ENCODE assay signal across 30 cellular contexts in the genomic region with DNA sequence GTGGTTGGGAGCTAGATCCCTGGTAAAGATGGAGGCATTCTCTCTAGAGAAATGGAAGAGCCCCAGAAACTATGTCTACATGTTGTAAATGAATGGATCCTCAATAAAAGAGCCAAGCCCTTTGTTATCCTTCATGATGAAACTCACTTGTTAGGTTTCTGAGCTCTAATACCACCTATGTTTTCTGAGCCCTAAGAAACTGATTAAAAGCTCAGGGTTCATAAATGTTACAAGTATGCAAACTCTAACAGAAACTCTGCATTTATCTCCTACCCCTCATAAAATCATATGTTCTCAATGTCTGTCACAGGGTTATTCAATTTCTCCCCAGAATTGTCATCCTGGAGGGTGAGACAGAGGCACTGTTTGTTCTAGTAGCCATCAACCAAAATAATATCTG. TPM values are rescaled to one million over a fixed set of nuclear protein-coding genes. Genes with fewer than 3 reads are reported as not detected.
"Had no signal": no experiment of that assay in that cellular context is flagged by ENCODE, and none has a peak within 500 bp of the region (broad histone marks: within the 10 kb centered on the region; RNA-seq: fewer than 3 reads in every experiment).

No MANE protein-coding gene starts in this region.

- ATAC-seq: naive thymus-derived CD8-positive, alpha-beta T cell; natural killer cell treated with Interleukin-12 subunit alpha and Interleukin-12 subunit beta and Interleukin-15 and Interleukin-18, amount 100 ng/mL, for 72 hours; pancreas; psoas muscle; right cardiac atrium; sciatic nerve; stimulated activated memory B cell treated with anti-CD40 and anti-IgM and Interleukin-4, amounts not matched to agents 10 μg/mL and 1 μg/mL and 100 μg/mL, for 72 hours; stimulated activated naive CD8-positive, alpha-beta T cell treated with anti-CD3 and anti-CD28 coated beads, Interleukin-15, amount 100 ng/mL, for 72 hours; stimulated activated naive CD8-positive, alpha-beta T cell treated with anti-CD3 and anti-CD28 coated beads, Interleukin-15, Interleukin-2, amounts not matched to agents 100 U/mL and 50 U/mL, for 24 hours; upper lobe of right lung had no signal

- H3K4me2 ChIP-seq: smooth muscle cell had no signal

- H3K4me3 ChIP-seq: pancreas, psoas muscle, skin epidermis, smooth muscle cell, spleen, suprapubic skin, testis, tibial artery, upper lobe of right lung, uterus had no signal

- H3K36me3 Mint-ChIP-seq: naive B cell; naive thymus-derived CD8-positive, alpha-beta T cell; natural killer cell treated with Interleukin-12 subunit alpha and Interleukin-12 subunit beta and Interleukin-15 and Interleukin-18, amount 100 ng/mL, for 72 hours; stimulated activated memory B cell treated with anti-CD40 and anti-IgM and Interleukin-4, amounts not matched to agents 10 μg/mL and 1 μg/mL and 100 μg/mL, for 72 hours; type B pancreatic cell had no signal

- H3K9me3 ChIP-seq: neutrophil, pancreas, psoas muscle, spleen, suprapubic skin, testis, tibial artery, upper lobe of right lung, uterus had no signal

- H3K27ac Mint-ChIP-seq: naive B cell; naive thymus-derived CD8-positive, alpha-beta T cell; natural killer cell treated with Interleukin-12 subunit alpha and Interleukin-12 subunit beta and Interleukin-15 and Interleukin-18, amount 100 ng/mL, for 72 hours; nephron progenitor cell; stimulated activated memory B cell treated with anti-CD40 and anti-IgM and Interleukin-4, amounts not matched to agents 10 μg/mL and 1 μg/mL and 100 μg/mL, for 72 hours; stimulated activated naive CD8-positive, alpha-beta T cell treated with anti-CD3 and anti-CD28 coated beads, Interleukin-15, amount 100 ng/mL, for 72 hours; type B pancreatic cell had no signal

- H3K27me3 Mint-ChIP-seq: natural killer cell treated with Interleukin-12 subunit alpha and Interleukin-12 subunit beta and Interleukin-15 and Interleukin-18, amount 100 ng/mL, for 72 hours; type B pancreatic cell had no signal

- H3K4me3 Mint-ChIP-seq: naive B cell; naive thymus-derived CD8-positive, alpha-beta T cell; natural killer cell treated with Interleukin-12 subunit alpha and Interleukin-12 subunit beta and Interleukin-15 and Interleukin-18, amount 100 ng/mL, for 72 hours; nephron progenitor cell; neural crest cell; stimulated activated memory B cell treated with anti-CD40 and anti-IgM and Interleukin-4, amounts not matched to agents 10 μg/mL and 1 μg/mL and 100 μg/mL, for 72 hours; stimulated activated naive CD8-positive, alpha-beta T cell treated with anti-CD3 and anti-CD28 coated beads, Interleukin-15, amount 100 ng/mL, for 72 hours; type B pancreatic cell had no signal

- H3K9me3 Mint-ChIP-seq: naive B cell; naive thymus-derived CD8-positive, alpha-beta T cell; natural killer cell treated with Interleukin-12 subunit alpha and Interleukin-12 subunit beta and Interleukin-15 and Interleukin-18, amount 100 ng/mL, for 72 hours; nephron progenitor cell; neural crest cell; stimulated activated memory B cell treated with anti-CD40 and anti-IgM and Interleukin-4, amounts not matched to agents 10 μg/mL and 1 μg/mL and 100 μg/mL, for 72 hours; stimulated activated naive CD8-positive, alpha-beta T cell treated with anti-CD3 and anti-CD28 coated beads, Interleukin-15, amount 100 ng/mL, for 72 hours had no signal

- DNase-seq: naive B cell; naive thymus-derived CD8-positive, alpha-beta T cell; nephron progenitor cell; nucleus accumbens; pancreas; psoas muscle; right cardiac atrium; spleen; stimulated activated CD4-positive, alpha-beta T cell treated with anti-CD3 and anti-CD28 coated beads, Interleukin-12 subunit alpha, Interleukin-12 subunit beta, amount 100 ng/mL, for 4 hours; stimulated activated CD4-positive, alpha-beta T cell treated with anti-CD3 and anti-CD28 coated beads, Interleukin-1b, Interleukin-23, amount 100 ng/mL, for 48 hours; stimulated activated CD4-positive, alpha-beta T cell treated with anti-CD3 and anti-CD28 coated beads, Interleukin-4, amount 100 ng/mL, for 1 hour; stimulated activated CD4-positive, alpha-beta T cell treated with anti-CD3 and anti-CD28 coated beads, Interleukin-4, amount 100 ng/mL, for 4 hours; stimulated activated CD8-positive, alpha-beta memory T cell treated with anti-CD3 and anti-CD28 coated beads, Interleukin-4, amount 100 ng/mL, for 48 hours; stimulated activated naive CD4-positive, alpha-beta T cell; stimulated activated naive CD8-positive, alpha-beta T cell treated with anti-CD3 and anti-CD28 coated beads, Interleukin-15, amount 100 ng/mL, for 72 hours; stimulated activated naive CD8-positive, alpha-beta T cell treated with anti-CD3 and anti-CD28 coated beads, Interleukin-15, Interleukin-2, amounts not matched to agents 100 U/mL and 50 U/mL, for 24 hours; substantia nigra; testis; tibial artery; upper lobe of right lung; uterus had no signal

- H3K4me1 Mint-ChIP-seq: naive B cell; naive thymus-derived CD8-positive, alpha-beta T cell; stimulated activated naive CD8-positive, alpha-beta T cell treated with anti-CD3 and anti-CD28 coated beads, Interleukin-15, amount 100 ng/mL, for 72 hours had no signal

- H3K4me1 ChIP-seq: psoas muscle, spleen, suprapubic skin, testis, upper lobe of right lung, uterus had no signal

- H3K27me3 ChIP-seq: neutrophil, pancreas, spleen, suprapubic skin, testis, tibial artery, upper lobe of right lung, uterus had no signal

- H3K27ac ChIP-seq: neutrophil, pancreas, psoas muscle, skin epidermis, spleen, suprapubic skin, testis, tibial artery, upper lobe of right lung, uterus had no signal

- H3K36me3 ChIP-seq: neutrophil, pancreas, spleen, suprapubic skin, tibial artery, upper lobe of right lung, uterus had no signal

RNA-seq across cellular contexts. Expression of gene HNMT, which starts 18.0 kb away (rescaled TPM):
- total RNA-seq: natural killer cell treated with Interleukin-12 subunit alpha and Interleukin-12 subunit beta and Interleukin-15 and Interleukin-18, amount 100 ng/mL, for 72 hours had no signal
